15 cellular contexts compared by ENCODE assay signal in the genomic region with DNA sequence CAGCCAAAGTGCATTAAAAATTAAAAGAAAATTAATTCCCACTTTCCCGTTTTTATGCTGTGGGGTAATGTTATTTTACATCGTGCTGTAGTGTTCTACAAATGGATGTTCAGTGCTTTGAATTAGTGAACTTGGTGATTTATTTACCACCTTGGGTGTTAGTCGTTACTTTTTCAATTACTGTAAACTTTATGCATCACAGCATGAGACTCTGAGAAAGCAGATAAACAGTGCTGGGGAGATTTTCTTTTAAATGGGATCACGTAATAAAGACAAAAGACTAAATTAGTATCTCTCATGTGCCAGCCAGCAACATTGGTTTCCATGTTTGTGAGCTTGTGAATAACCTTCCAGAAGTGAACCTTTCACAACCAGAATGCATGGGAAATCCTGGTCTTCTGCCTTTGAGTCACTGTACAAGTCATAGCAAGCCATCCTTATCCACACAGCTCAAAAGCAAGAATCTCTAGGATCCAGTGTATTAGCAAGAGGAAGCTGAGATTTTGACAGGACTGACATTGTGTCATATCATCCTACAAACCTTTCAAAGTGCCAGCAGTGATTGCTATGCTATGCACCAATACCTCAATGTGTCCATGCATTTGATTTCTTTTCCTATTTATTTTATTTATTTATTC. TPM values are rescaled to one million over a fixed set of nuclear protein-coding genes. Genes with fewer than 3 reads are reported as not detected.
DNase-seq lines count a peak whose midpoint lies in the region; ATAC-seq, FAIRE-seq and TF ChIP-seq lines count a peak whose summit lies in the region.
"Had no signal": no experiment of that assay in that cellular context is flagged by ENCODE, and none has a peak within 500 bp of the region (broad histone marks: within the 10 kb centered on the region; RNA-seq: fewer than 3 reads in every experiment).

No MANE protein-coding gene starts in this region.

- no peak for TF ChIP-seq EP300 in K562 (IDR thresholded peaks at IDR 0.05; ENCODE audit: low read length)

- H3K27me3 Mint-ChIP-seq in MCF 10A (ENCODE audit: insufficient read depth, unreplicated experiment) = peaks cover 8% of the 10 kb centered on the region

- FAIRE-seq in K562 (lab: Jason Lieb, UNC) = no peak

- H3K4me1 Mint-ChIP-seq in MCF 10A (ENCODE audit: insufficient read depth, unreplicated experiment) = no peaks in the 10 kb centered on the region

- POLR2A ChIA-PET in MCF 10A (lab: Yijun Ruan, JAX) (interaction anchor here (0.6 to 1.5 kb wide), 4 partner anchors 13 to 86 kb away, joined by 3 to 6 read pairs (median 4); a partner anchor contains a TSS), K562 (lab: Yijun Ruan, JAX) (interaction anchor here (1.0 kb wide), 1 partner anchor 10 kb away, joined by 4 read pairs; no protein-coding TSS in a partner anchor)

- H3K4me1 ChIP-seq in breast epithelium (no peaks in the 10 kb centered on the region), K562 (replicated peaks in 1 of 2; ENCODE audit: control insufficient read depth in 2 of 2, insufficient read depth in 2 of 2, low read length in 2 of 2) (no peaks in the 10 kb centered on the region; a peak in 2 of 5 replicates)
- H3K4me1 ChIP-seq: BLaER1 had no signal

- H3K27me3 ChIP-seq in breast epithelium (no peaks in the 10 kb centered on the region), K562 (ENCODE audit: control insufficient read depth in 2 of 2, insufficient read depth in 2 of 2, low read length in 2 of 2) (no peaks in the 10 kb centered on the region), brain microvascular endothelial cell (replicated peaks) (no peaks in the 10 kb centered on the region)
- H3K27me3 ChIP-seq: BLaER1 had no signal

- H4K20me1 ChIP-seq in K562 (replicated peaks; ENCODE audit: control insufficient read depth, insufficient read depth, low read length) = no peaks in the 10 kb centered on the region
- H4K20me1 ChIP-seq: BLaER1 had no signal

- H3K27ac Mint-ChIP-seq in MCF 10A (ENCODE audit: low read depth, unreplicated experiment) = no peak overlapping the region

- TF ChIP-seq POLR2A in breast epithelium (IDR thresholded peaks at IDR 0.05) = no peak
- no peak for TF ChIP-seq POLR2A in K562 (conservative IDR thresholded peaks at IDR 0.05)

- H3K36me3 ChIP-seq in breast epithelium = no peaks in the 10 kb centered on the region
- H3K36me3 ChIP-seq in K562 (ENCODE audit: control insufficient read depth, insufficient read depth, low read length) = no peaks in the 10 kb centered on the region
- H3K36me3 ChIP-seq in brain microvascular endothelial cell (replicated peaks) = no peaks in the 10 kb centered on the region
- H3K36me3 ChIP-seq: BLaER1 had no signal

- no peak overlapping the region for H3K4me2 ChIP-seq in K562 (ENCODE audit: insufficient read depth, low read length)
- H3K4me2 ChIP-seq: BLaER1, SK-N-SH had no signal

- in situ Hi-C loops in K562 (cut with MboI) (no loop called here), brain microvascular endothelial cell (cut with HindIII; ENCODE audit: low pct_ligation_motif_present, low sequenced_read_pairs) (no loop called here)

- no peak for TF ChIP-seq RAD21 in K562 (CRISPR knock-in tag; conservative IDR thresholded peaks at IDR 0.05 in 1 of 2, IDR thresholded peaks at IDR 0.05 in 1 of 2)

- DNase-seq in MCF 10A (ENCODE audit: unreplicated experiment) = peak; percentile 46
- DNase-seq in breast epithelium (ENCODE audit: low spot score in 2 of 2) = no peak
- no peak for DNase-seq in K562 (ENCODE audit: extremely low read depth in 1 of 4, low spot score in 3 of 4)
- DNase-seq in fibroblast of mammary gland (ENCODE audit: low read depth) = peak; percentile 21
- DNase-seq in central memory CD4-positive, alpha-beta T cell = no peak
- no peak for DNase-seq in NCI-H1092 (lab: John Stamatoyannopoulos, UW)
- DNase-seq in brain microvascular endothelial cell = no peak
- DNase-seq: NCI-H1048; NCI-H526; NK-92 treated with Interleukin-12 subunit alpha and Interleukin-12 subunit beta, amount 100 ng/mL, for 24 hours; SK-N-SH had no signal

- H3K9me3 ChIP-seq in breast epithelium = no peaks in the 10 kb centered on the region
- no peaks in the 10 kb centered on the region for H3K9me3 ChIP-seq in K562 (replicated peaks; ENCODE audit: control insufficient read depth, insufficient read depth, low read depth, low read length)
- H3K9me3 ChIP-seq: BLaER1, SK-N-SH had no signal

- no peak overlapping the region for H3K9ac ChIP-seq in K562 (ENCODE audit: insufficient read depth in 1 of 2, low read depth in 2 of 2, low read length in 2 of 2)
- H3K9ac ChIP-seq: BLaER1, SK-N-SH had no signal

- H3K27ac ChIP-seq in breast epithelium = no peak overlapping the region
- no peak overlapping the region for H3K27ac ChIP-seq in K562 (ENCODE audit: extremely low read depth, low read depth, low read length)
- H3K27ac ChIP-seq in brain microvascular endothelial cell = no peak overlapping the region
- H3K27ac ChIP-seq: 22Rv1, BLaER1 had no signal

- CTCF ChIA-PET in MCF 10A (lab: Yijun Ruan, JAX) = interaction anchor here (0.6 to 0.7 kb wide), 2 partner anchors 10 to 828 kb away, joined by 3 read pairs; no protein-coding TSS in a partner anchor
- CTCF ChIA-PET in K562 (lab: Yijun Ruan, JAX; ENCODE audit: low intra/inter-chr PET ratio) = no interaction called here

- no peaks in the 10 kb centered on the region for H3K79me2 ChIP-seq in K562 (ENCODE audit: control insufficient read depth, insufficient read depth, low read length)

- WGBS in K562 (ENCODE audit: insufficient coverage, low coverage, missing lambda C conversion rate) = 0% methylated on average over 3 of the region's 4 CpGs

- ATAC-seq in K562 (no peak), HG02840 (IDR thresholded peaks at IDR 0.05; ENCODE audit: low FRiP score, unreplicated experiment) (no peak)
- ATAC-seq: Right ventricle myocardium inferior had no signal

- BruUV-seq in MCF 10A (replicated peaks; lab: Mats Ljungman, UMichigan) (no TSS peak), K562 (replicated peaks; lab: Mats Ljungman, UMichigan) (no TSS peak)

- H3K4me3 ChIP-seq in breast epithelium (no peak overlapping the region), K562 (no peak overlapping the region), fibroblast of mammary gland (ENCODE audit: control insufficient read depth, low read depth, low read length) (no peak overlapping the region), brain microvascular endothelial cell (ENCODE audit: low read depth, low read length) (no peak overlapping the region)
- H3K4me3 ChIP-seq: BLaER1 had no signal

- no peaks in the 10 kb centered on the region for H3K9me1 ChIP-seq in K562 (ENCODE audit: control insufficient read depth, insufficient read depth, low read length)

- no peaks in the 10 kb centered on the region for H3K36me3 Mint-ChIP-seq in MCF 10A (ENCODE audit: insufficient read depth, unreplicated experiment)

- no peak overlapping the region for H2AFZ ChIP-seq in K562 (ENCODE audit: low read depth, low read length)

- no peak for TF ChIP-seq CTCF in MCF 10A (IDR thresholded peaks at IDR 0.05; ENCODE audit: unreplicated experiment)
- no peak for TF ChIP-seq CTCF in breast epithelium (IDR thresholded peaks at IDR 0.05)
- no peak for TF ChIP-seq CTCF in K562 (IDR thresholded peaks at IDR 0.05 in 2 of 3, conservative IDR thresholded peaks at IDR 0.05 in 1 of 3; ENCODE audit: insufficient read depth in 2 of 3, low read depth in 1 of 3, low read length in 3 of 3)
- no peak for TF ChIP-seq CTCF in fibroblast of mammary gland (conservative IDR thresholded peaks at IDR 0.05; ENCODE audit: control insufficient read depth, insufficient read depth, low read depth, low read length)
- no peak for TF ChIP-seq CTCF in brain microvascular endothelial cell (IDR thresholded peaks at IDR 0.05; ENCODE audit: low read depth, low read length, missing control alignments)

- no peaks in the 10 kb centered on the region for H3K9me3 Mint-ChIP-seq in MCF 10A (ENCODE audit: unreplicated experiment)

- no peak overlapping the region for H3K4me3 Mint-ChIP-seq in MCF 10A (ENCODE audit: unreplicated experiment)

- intact Hi-C loops in MCF 10A (cut with micrococcal nuclease) = no loop called here
- intact Hi-C loops in breast epithelium (cut with DNase I; ENCODE audit: low total_unique reads) = no loop called here
- intact Hi-C loops in K562 (cut with micrococcal nuclease) = no loop called here

RNA-seq across cellular contexts. Expression of a gene that starts 13.3 kb away (rescaled TPM):
- total RNA-seq in MCF 10A (2022) (16.5 and 18.4 TPM in 2 replicates), breast epithelium (10 to 100 TPM in 2 of 3 donors, 1 to 10 TPM in 1; 9.3 to 19.8 (median 19.7) TPM), K562 (2014; rRNA removed) (6.2 and 8.4 TPM in 2 replicates), K562 (2014; rRNA removed; fragmentation: Illumina TruSeq; extraction: Trizol) (11.0 and 11.1 TPM in 2 replicates), K562 (2015; rRNA removed; fragmentation: Illumina TruSeq; extraction: Trizol) (12.3 and 12.6 TPM in 2 replicates), K562 (2021) (14.6 and 15.0 TPM in 2 replicates)
- 55.5 and 58.1 TPM in 2 replicates for total RNA-seq in K562 (2011; cell fraction: chromatin; rRNA removed; ENCODE audit: low replicate concordance)
- 29.7 and 30.1 TPM in 2 replicates for total RNA-seq in K562 (2011; cell fraction: nucleolus; rRNA removed)
- total RNA-seq in K562 (2011; cell fraction: nucleoplasm; rRNA removed) = 29.3 and 31.1 TPM in 2 replicates
- polyA plus RNA-seq in K562 (2011; rRNA removed) (10.9 and 11.5 TPM in 2 replicates), K562 (2014; fragmentation: Illumina TruSeq; extraction: Trizol) (6.8 and 8.1 TPM in 2 replicates), K562 (2014; fragmentation: Nextera tagmentation; extraction: Ambion mirVana) (1 to 10 TPM; 3.3 to 5.7 TPM), K562 (2014; rRNA removed) (8.3 and 13.4 TPM in 2 replicates)
- 5.4 and 7.1 TPM in 2 replicates for polyA plus RNA-seq in K562 (2011; cell fraction: cytosol; rRNA removed)
- 14.2 and 20.4 TPM in 2 replicates for polyA plus RNA-seq in K562 (2011; cell fraction: nucleus; rRNA removed)
- 4.6 and 5.4 TPM in 2 replicates for polyA plus RNA-seq in K562 (2012)
- 14.4 and 16.4 TPM in 2 replicates for polyA minus RNA-seq in K562 (2011; rRNA and poly(A)+ RNA removed)
- 4.9 and 7.8 TPM in 2 replicates for polyA minus RNA-seq in K562 (2011; cell fraction: cytosol; rRNA and poly(A)+ RNA removed)
- polyA minus RNA-seq in K562 (2011; cell fraction: nucleus; rRNA and poly(A)+ RNA removed) = 13.1 and 19.2 TPM in 2 replicates

RNA-seq across cellular contexts. Expression of a gene that starts 51.8 kb away (rescaled TPM):
- total RNA-seq in MCF 10A (2022) (122 and 140 TPM in 2 replicates), breast epithelium (100 to 1,000 TPM; 186 to 332 (median 237) TPM), K562 (2014; rRNA removed) (256 and 290 TPM in 2 replicates), K562 (2014; rRNA removed; fragmentation: Illumina TruSeq; extraction: Trizol) (158 and 169 TPM in 2 replicates), K562 (2015; rRNA removed; fragmentation: Illumina TruSeq; extraction: Trizol) (139 and 148 TPM in 2 replicates), K562 (2021) (141 and 155 TPM in 2 replicates)
- total RNA-seq in K562 (2011; cell fraction: chromatin; rRNA removed; ENCODE audit: low replicate concordance) = 62.1 and 139 TPM in 2 replicates
- 42.4 and 45.7 TPM in 2 replicates for total RNA-seq in K562 (2011; cell fraction: nucleolus; rRNA removed)
- total RNA-seq in K562 (2011; cell fraction: nucleoplasm; rRNA removed) = 60.5 and 80.2 TPM in 2 replicates
- polyA plus RNA-seq in K562 (2011; rRNA removed) (128 and 161 TPM in 2 replicates), K562 (2014; fragmentation: Illumina TruSeq; extraction: Trizol) (206 and 269 TPM in 2 replicates), K562 (2014; fragmentation: Nextera tagmentation; extraction: Ambion mirVana) (10 to 100 TPM; 48.0 to 85.7 TPM), K562 (2014; rRNA removed) (162 and 178 TPM in 2 replicates)
- polyA plus RNA-seq in K562 (2011; cell fraction: cytosol; rRNA removed) = 77.4 and 107 TPM in 2 replicates
- 56.0 and 78.4 TPM in 2 replicates for polyA plus RNA-seq in K562 (2011; cell fraction: nucleus; rRNA removed)
- polyA plus RNA-seq in K562 (2012) = 143 and 146 TPM in 2 replicates
- 242 and 267 TPM in 2 replicates for polyA minus RNA-seq in K562 (2011; rRNA and poly(A)+ RNA removed)
- polyA minus RNA-seq in K562 (2011; cell fraction: cytosol; rRNA and poly(A)+ RNA removed) = 56.8 and 84.7 TPM in 2 replicates
- polyA minus RNA-seq in K562 (2011; cell fraction: nucleus; rRNA and poly(A)+ RNA removed) = 73.0 and 82.9 TPM in 2 replicates

Comparison
In these comparisons a context has a peak if more than half of its experiments do, and no peak if none do; other contexts are left out.
1. DNase-seq: peak in MCF 10A (single experiment) and fibroblast of mammary gland (single experiment); none in breast epithelium (0 of 2), K562 (0 of 4), central memory CD4-positive, alpha-beta T cell (single experiment), NCI-H1092 (single experiment) and brain microvascular endothelial cell (single experiment).